20 cellular contexts compared by ENCODE assay signal in genomic region chr17:77720946-77721822, GRCh38.
"Had no signal": no experiment of that assay in that cellular context is flagged by ENCODE, and none has a peak within 500 bp of the region (broad histone marks: within the 10 kb centered on the region; RNA-seq: fewer than 3 reads in every experiment).

No MANE protein-coding gene starts in this region.

- ATAC-seq: activated T-cell treated with anti-CD3 and anti-CD28 coated beads, Interleukin-2, amount 50 U/mL, for 72 hours; foreskin keratinocyte; left colon; lower lobe of right lung; naive thymus-derived CD8-positive, alpha-beta T cell; right lobe of liver; stimulated activated naive B cell treated with anti-CD40 and anti-IgM and Interleukin-4, amounts not matched to agents 10 μg/mL and 1 μg/mL and 100 μg/mL, for 72 hours; upper lobe of right lung had no signal

- H3K27ac ChIP-seq: cardiac muscle cell, epithelial cell of prostate, foreskin keratinocyte, hepatocyte, lower lobe of right lung, ovary, right lobe of liver, upper lobe of right lung had no signal

- DNase-seq: activated B cell treated with CpG ODN at 0.5 μM for 24 hours; activated CD4-positive, alpha-beta T cell treated with anti-CD3 and anti-CD28 coated beads for 48 hours; activated naive CD8-positive, alpha-beta T cell treated with anti-CD3 and anti-CD28 coated beads for 36 hours; activated T-cell treated with anti-CD3 and anti-CD28 coated beads, Interleukin-2, amount 50 U/mL, for 72 hours; amniotic stem cell; foreskin keratinocyte; left colon; lower lobe of right lung; ovary; right lobe of liver; stimulated activated CD4-positive, alpha-beta T cell treated with anti-CD3 and anti-CD28 coated beads, Interleukin-4, amount 100 ng/mL, for 4 hours; stimulated activated naive B cell treated with anti-CD40 and anti-IgM and Interleukin-4, amounts not matched to agents 10 μg/mL and 1 μg/mL and 100 μg/mL, for 72 hours; T-helper 1 cell; T-helper 9 cell; upper lobe of right lung had no signal

- H3K27me3 Mint-ChIP-seq: activated naive CD8-positive, alpha-beta T cell treated with anti-CD3 and anti-CD28 coated beads for 36 hours had no signal

- H2AFZ ChIP-seq: hepatocyte had no signal

- H3K79me2 ChIP-seq: hepatocyte had no signal

- H3K27ac Mint-ChIP-seq: activated B cell treated with CpG ODN at 0.5 μM for 24 hours; activated naive CD8-positive, alpha-beta T cell treated with anti-CD3 and anti-CD28 coated beads for 36 hours; activated T-cell treated with anti-CD3 and anti-CD28 coated beads, Interleukin-2, amount 50 U/mL, for 72 hours; stimulated activated naive B cell treated with anti-CD40 and anti-IgM and Interleukin-4, amounts not matched to agents 10 μg/mL and 1 μg/mL and 100 μg/mL, for 72 hours had no signal

- H3K4me3 ChIP-seq: cardiac muscle cell, hepatocyte, lower lobe of right lung, ovary, right lobe of liver, smooth muscle cell, upper lobe of right lung had no signal

- H3K4me1 Mint-ChIP-seq: activated B cell treated with CpG ODN at 0.5 μM for 24 hours; activated naive CD8-positive, alpha-beta T cell treated with anti-CD3 and anti-CD28 coated beads for 36 hours had no signal

- H3K4me1 ChIP-seq: foreskin keratinocyte, lower lobe of right lung, right lobe of liver, upper lobe of right lung had no signal

- H3K36me3 ChIP-seq: cardiac muscle cell, lower lobe of right lung, ovary, right lobe of liver, upper lobe of right lung had no signal

- H3K4me2 ChIP-seq: hepatocyte, smooth muscle cell had no signal

- H3K4me3 Mint-ChIP-seq: activated B cell treated with CpG ODN at 0.5 μM for 24 hours; activated naive CD8-positive, alpha-beta T cell treated with anti-CD3 and anti-CD28 coated beads for 36 hours; activated T-cell treated with anti-CD3 and anti-CD28 coated beads, Interleukin-2, amount 50 U/mL, for 72 hours; naive thymus-derived CD8-positive, alpha-beta T cell; stimulated activated naive B cell treated with anti-CD40 and anti-IgM and Interleukin-4, amounts not matched to agents 10 μg/mL and 1 μg/mL and 100 μg/mL, for 72 hours had no signal

- H3K9me3 ChIP-seq: lower lobe of right lung, ovary, right lobe of liver, upper lobe of right lung had no signal

- H3K27me3 ChIP-seq: cardiac muscle cell, foreskin keratinocyte, hepatocyte, ovary, right lobe of liver, upper lobe of right lung had no signal
